ENCODE assay signal across 27 cellular contexts in the genomic region with DNA sequence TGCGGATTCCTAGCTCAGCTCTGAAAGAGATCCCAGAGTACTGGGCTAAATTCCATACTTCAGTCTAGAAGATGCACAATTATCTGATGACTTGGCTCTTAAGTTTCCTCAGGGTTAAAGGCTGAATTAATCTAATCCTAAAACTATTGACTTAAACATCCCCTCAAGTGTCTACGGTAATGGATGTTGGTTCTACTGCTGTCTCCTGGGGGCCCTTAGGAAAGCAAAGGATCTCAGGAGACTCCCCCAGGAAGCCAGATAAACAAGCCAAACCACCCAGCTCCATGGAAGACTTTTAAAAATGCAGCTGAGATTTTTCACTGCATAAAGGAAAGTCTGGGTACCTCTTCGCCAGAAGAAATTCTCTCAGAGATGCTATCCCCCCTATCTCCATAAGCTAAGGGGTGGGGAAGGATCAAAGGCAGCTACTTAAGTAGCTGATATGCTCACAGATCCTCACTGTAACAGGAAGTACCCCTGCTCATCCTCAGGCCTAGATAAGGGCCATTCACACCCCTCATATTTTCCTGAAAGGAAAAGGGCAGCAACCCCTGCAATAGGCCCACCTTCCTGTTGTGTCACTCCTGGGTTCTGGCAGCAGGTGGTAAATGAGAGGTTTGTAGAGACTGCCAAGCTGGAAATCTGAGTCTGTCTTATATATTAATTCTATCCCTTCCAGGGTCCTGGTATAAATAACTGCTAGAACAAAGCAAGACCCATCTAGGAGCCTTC. TPM values are rescaled to one million over a fixed set of nuclear protein-coding genes. Genes with fewer than 3 reads are reported as not detected.
DNase-seq lines count a peak whose midpoint lies in the region; ATAC-seq, FAIRE-seq and TF ChIP-seq lines count a peak whose summit lies in the region.
"Had no signal": no experiment of that assay in that cellular context is flagged by ENCODE, and none has a peak within 500 bp of the region (broad histone marks: within the 10 kb centered on the region; RNA-seq: fewer than 3 reads in every experiment).

No MANE protein-coding gene starts in this region.

- H3K4me2 ChIP-seq in K562 (ENCODE audit: insufficient read depth, low read length): no peak overlapping the region

- POLR2A ChIA-PET in K562 (lab: Yijun Ruan, JAX): interaction anchor here (0.6 to 1.8 kb wide), 5 partner anchors 9 to 617 kb away, joined by 3 to 18 read pairs (median 3); a partner anchor contains a TSS

- H4K20me1 ChIP-seq in K562 (replicated peaks; ENCODE audit: control insufficient read depth, insufficient read depth, low read length): no peaks in the 10 kb centered on the region

- no peaks in the 10 kb centered on the region for H3K36me3 ChIP-seq in K562 (ENCODE audit: control insufficient read depth, insufficient read depth, low read length)
- H3K36me3 ChIP-seq in gastrocnemius medialis: no peaks in the 10 kb centered on the region
- no peaks in the 10 kb centered on the region for H3K36me3 ChIP-seq in suprapubic skin
- H3K36me3 ChIP-seq: left lung had no signal

- no peak overlapping the region for H3K9ac ChIP-seq in K562 (ENCODE audit: insufficient read depth in 1 of 2, low read depth in 2 of 2, low read length in 2 of 2)

- DNase-seq in activated T-cell treated with anti-CD3 and anti-CD28 coated beads, Interleukin-2, amount 50 U/mL, for 24 hours: no peak
- DNase-seq in activated T-cell treated with anti-CD3 and anti-CD28 coated beads, Interleukin-2, amount 50 U/mL, for 1 hour: no peak
- peak; percentile 14 for DNase-seq in NB4 (ENCODE audit: low read depth)
- DNase-seq in K562 (ENCODE audit: extremely low read depth in 1 of 4, low spot score in 3 of 4): no peak
- DNase-seq in gastrocnemius medialis: no peak
- DNase-seq in suprapubic skin (ENCODE audit: low spot score in 2 of 2): no peak
- no peak for DNase-seq in dorsolateral prefrontal cortex
- DNase-seq: activated CD4-positive, CD25-positive, alpha-beta regulatory T cell treated with anti-CD3 and anti-CD28 coated beads, Interleukin-2, amount 50 U/mL, for 72 hours; activated CD8-positive, alpha-beta T cell treated with anti-CD3 and anti-CD28 coated beads for 36 hours; activated naive CD4-positive, alpha-beta T cell treated with anti-CD3 and anti-CD28 coated beads for 36 hours; activated T-cell treated with anti-CD3 and anti-CD28 coated beads, Interleukin-2, amount 50 U/mL, for 4 hours; caudate nucleus; COR-L47; HCEC 1CT; immature natural killer cell; left lung; midbrain; NCI-H1105 treated with DMSO at 0.1 percent for 48 hours; NCI-H2081; NCI-H526; posterior cingulate gyrus; stimulated activated CD4-positive, alpha-beta T cell treated with anti-CD3 and anti-CD28 coated beads, Interleukin-15, amount 100 ng/mL, for 24 hours; substantia nigra had no signal

- H3K27ac ChIP-seq in K562 (ENCODE audit: extremely low read depth, low read depth, low read length): no peak overlapping the region
- H3K27ac ChIP-seq in gastrocnemius medialis: peak overlapping the region; percentile 42 to 75 (median 63)
- H3K27ac ChIP-seq in suprapubic skin: no peak overlapping the region
- no peak overlapping the region for H3K27ac ChIP-seq in dorsolateral prefrontal cortex
- H3K27ac ChIP-seq: left lung had no signal

- CTCF ChIA-PET in K562 (lab: Yijun Ruan, JAX; ENCODE audit: low intra/inter-chr PET ratio): no interaction called here

- TF ChIP-seq POLR2A in NB4 (IDR thresholded peaks at IDR 0.05; ENCODE audit: extremely low read depth, insufficient read length): no peak
- no peak for TF ChIP-seq POLR2A in K562 (conservative IDR thresholded peaks at IDR 0.05)
- no peak for TF ChIP-seq POLR2A in gastrocnemius medialis (IDR thresholded peaks at IDR 0.05)
- no peak for TF ChIP-seq POLR2A in suprapubic skin (IDR thresholded peaks at IDR 0.05)

- TF ChIP-seq EP300 in K562 (IDR thresholded peaks at IDR 0.05; ENCODE audit: low read length): no peak
- TF ChIP-seq EP300 in suprapubic skin (IDR thresholded peaks at IDR 0.05): no peak

- TF ChIP-seq RAD21 in K562 (CRISPR knock-in tag; conservative IDR thresholded peaks at IDR 0.05 in 1 of 2, IDR thresholded peaks at IDR 0.05 in 1 of 2): no peak

- in situ Hi-C loops in K562 (cut with MboI) (no loop called here), gastrocnemius medialis (cut with MboI; ENCODE audit: low sequenced_read_pairs in 4 of 4) (no loop called here)

- TF ChIP-seq CTCF in NB4 (IDR thresholded peaks at IDR 0.05; ENCODE audit: low read depth, low read length) (no peak), K562 (IDR thresholded peaks at IDR 0.05 in 2 of 3, conservative IDR thresholded peaks at IDR 0.05 in 1 of 3; ENCODE audit: insufficient read depth in 2 of 3, low read depth in 1 of 3, low read length in 3 of 3) (no peak), gastrocnemius medialis (IDR thresholded peaks at IDR 0.05 in 4 of 5, conservative IDR thresholded peaks at IDR 0.05 in 1 of 5) (no peak), suprapubic skin (IDR thresholded peaks at IDR 0.05) (no peak), dorsolateral prefrontal cortex (IDR thresholded peaks at IDR 0.05 in 54 of 56, conservative IDR thresholded peaks at IDR 0.05 in 2 of 56; ENCODE audit: low read depth in 1 of 56, partially characterized antibody in 56 of 56) (no peak)

- FAIRE-seq in K562 (lab: Jason Lieb, UNC): peak; percentile 52
- FAIRE-seq: A204.1 had no signal

- no peak overlapping the region for H2AFZ ChIP-seq in K562 (ENCODE audit: low read depth, low read length)

- H3K27ac Mint-ChIP-seq in activated T-cell treated with anti-CD3 and anti-CD28 coated beads, Interleukin-2, amount 50 U/mL, for 24 hours: peak overlapping the region; percentile 50
- H3K27ac Mint-ChIP-seq: activated CD8-positive, alpha-beta T cell treated with anti-CD3 and anti-CD28 coated beads for 36 hours; activated naive CD4-positive, alpha-beta T cell treated with anti-CD3 and anti-CD28 coated beads for 36 hours; nephron had no signal

- H3K4me1 Mint-ChIP-seq in activated T-cell treated with anti-CD3 and anti-CD28 coated beads, Interleukin-2, amount 50 U/mL, for 24 hours (ENCODE audit: low read depth): peaks cover 36% of the 10 kb centered on the region

- ATAC-seq in K562 (no peak), gastrocnemius medialis (peak; percentile 25 to 68), GM18502 (IDR thresholded peaks at IDR 0.05; ENCODE audit: poor library complexity, unreplicated experiment) (no peak)
- ATAC-seq: activated CD8-positive, alpha-beta T cell treated with anti-CD3 and anti-CD28 coated beads for 36 hours; activated T-cell treated with anti-CD3 and anti-CD28 coated beads, Interleukin-2, amount 50 U/mL, for 4 hours; left lung; sciatic nerve had no signal

- no peaks in the 10 kb centered on the region for H3K36me3 Mint-ChIP-seq in activated T-cell treated with anti-CD3 and anti-CD28 coated beads, Interleukin-2, amount 50 U/mL, for 24 hours (ENCODE audit: low read depth)
- H3K36me3 Mint-ChIP-seq: immature natural killer cell had no signal

- WGBS in K562 (ENCODE audit: insufficient coverage, low coverage, missing lambda C conversion rate): 51% methylated on average over 3 of the region's 3 CpGs
- WGBS in suprapubic skin: 83% methylated on average over 3 of the region's 3 CpGs

- H3K79me2 ChIP-seq in K562 (ENCODE audit: control insufficient read depth, insufficient read depth, low read length): no peaks in the 10 kb centered on the region

- BruUV-seq in K562 (replicated peaks; lab: Mats Ljungman, UMichigan): no TSS peak

- H3K9me3 ChIP-seq in K562 (replicated peaks; ENCODE audit: control insufficient read depth, insufficient read depth, low read depth, low read length): no peaks in the 10 kb centered on the region
- no peaks in the 10 kb centered on the region for H3K9me3 ChIP-seq in gastrocnemius medialis
- H3K9me3 ChIP-seq in suprapubic skin: no peaks in the 10 kb centered on the region
- H3K9me3 ChIP-seq: left lung had no signal

- H3K27me3 Mint-ChIP-seq in activated T-cell treated with anti-CD3 and anti-CD28 coated beads, Interleukin-2, amount 50 U/mL, for 24 hours: no peaks in the 10 kb centered on the region
- H3K27me3 Mint-ChIP-seq: activated CD8-positive, alpha-beta T cell treated with anti-CD3 and anti-CD28 coated beads for 36 hours had no signal

- H3K4me3 ChIP-seq in NB4 (ENCODE audit: low read depth, low read length) (no peak overlapping the region), K562 (no peak overlapping the region), gastrocnemius medialis (no peak overlapping the region), suprapubic skin (no peak overlapping the region), dorsolateral prefrontal cortex (no peak overlapping the region)
- H3K4me3 ChIP-seq: left lung had no signal

- H3K27me3 ChIP-seq in K562 (ENCODE audit: control insufficient read depth in 2 of 2, insufficient read depth in 2 of 2, low read length in 2 of 2): no peaks in the 10 kb centered on the region
- H3K27me3 ChIP-seq in gastrocnemius medialis: no peaks in the 10 kb centered on the region
- H3K27me3 ChIP-seq in suprapubic skin: no peaks in the 10 kb centered on the region
- H3K27me3 ChIP-seq in dorsolateral prefrontal cortex: no peaks in the 10 kb centered on the region
- H3K27me3 ChIP-seq: left lung had no signal

- H3K9me1 ChIP-seq in K562 (ENCODE audit: control insufficient read depth, insufficient read depth, low read length): no peaks in the 10 kb centered on the region

- H3K4me1 ChIP-seq in K562 (replicated peaks in 1 of 2; ENCODE audit: control insufficient read depth in 2 of 2, insufficient read depth in 2 of 2, low read length in 2 of 2) (peaks cover 4 to 11% of the 10 kb centered on the region in 2 experiments; a peak in 3 of 5 replicates), gastrocnemius medialis (peaks cover 28 to 34% of the 10 kb centered on the region in 2 donors), suprapubic skin (no peaks in the 10 kb centered on the region)

- H3K9me3 Mint-ChIP-seq in activated T-cell treated with anti-CD3 and anti-CD28 coated beads, Interleukin-2, amount 50 U/mL, for 24 hours: no peaks in the 10 kb centered on the region
- H3K9me3 Mint-ChIP-seq: activated CD8-positive, alpha-beta T cell treated with anti-CD3 and anti-CD28 coated beads for 36 hours; activated naive CD4-positive, alpha-beta T cell treated with anti-CD3 and anti-CD28 coated beads for 36 hours; activated T-cell treated with anti-CD3 and anti-CD28 coated beads, Interleukin-2, amount 50 U/mL, for 4 hours; immature natural killer cell; nephron had no signal

- no peak overlapping the region for H3K4me3 Mint-ChIP-seq in activated T-cell treated with anti-CD3 and anti-CD28 coated beads, Interleukin-2, amount 50 U/mL, for 24 hours
- H3K4me3 Mint-ChIP-seq: activated CD8-positive, alpha-beta T cell treated with anti-CD3 and anti-CD28 coated beads for 36 hours; activated naive CD4-positive, alpha-beta T cell treated with anti-CD3 and anti-CD28 coated beads for 36 hours; activated T-cell treated with anti-CD3 and anti-CD28 coated beads, Interleukin-2, amount 50 U/mL, for 4 hours; immature natural killer cell; nephron had no signal

- intact Hi-C loops in K562 (cut with micrococcal nuclease) (no loop called here), gastrocnemius medialis (cut with DNase I; ENCODE audit: low total_unique reads) (no loop called here), dorsolateral prefrontal cortex (cut with DNase I) (no loop called here)

RNA-seq across cellular contexts. Expression of a gene that starts 9.3 kb away (rescaled TPM):
- total RNA-seq in K562 (2011; cell fraction: chromatin; rRNA removed; ENCODE audit: low replicate concordance): 20.4 and 24.9 TPM in 2 replicates
- 8.9 and 9.0 TPM in 2 replicates for total RNA-seq in K562 (2011; cell fraction: nucleolus; rRNA removed)
- 13.2 and 20.0 TPM in 2 replicates for total RNA-seq in K562 (2011; cell fraction: nucleoplasm; rRNA removed)
- total RNA-seq in K562 (2014; rRNA removed) (14.9 and 20.8 TPM in 2 replicates), K562 (2014; rRNA removed; fragmentation: Illumina TruSeq; extraction: Trizol) (26.6 and 28.3 TPM in 2 replicates), K562 (2015; rRNA removed; fragmentation: Illumina TruSeq; extraction: Trizol) (23.0 and 24.4 TPM in 2 replicates), K562 (2021) (24.5 and 25.6 TPM in 2 replicates), gastrocnemius medialis (10 to 100 TPM in 3 of 4 donors, 1 to 10 TPM in 1; 6.7 to 24.9 (median 13.2) TPM), suprapubic skin (10 to 100 TPM; 19.2 to 24.2 (median 22.7) TPM), dorsolateral prefrontal cortex (100 to 1,000 TPM in 107 of 120 experiments, 10 to 100 TPM in 13; 75.7 to 191 (median 144) TPM)
- polyA plus RNA-seq in K562 (2011; rRNA removed) (25.0 and 27.6 TPM in 2 replicates), K562 (2014; fragmentation: Illumina TruSeq; extraction: Trizol) (32.1 and 39.4 TPM in 2 replicates), K562 (2014; fragmentation: Nextera tagmentation; extraction: Ambion mirVana) (10 to 100 TPM; 15.2 to 23.8 TPM), K562 (2014; rRNA removed) (14.6 and 19.0 TPM in 2 replicates)
- 23.3 and 24.8 TPM in 2 replicates for polyA plus RNA-seq in K562 (2011; cell fraction: cytosol; rRNA removed)
- polyA plus RNA-seq in K562 (2011; cell fraction: nucleus; rRNA removed): 20.6 and 24.7 TPM in 2 replicates
- polyA plus RNA-seq in K562 (2012): 22.5 and 24.6 TPM in 2 replicates
- polyA minus RNA-seq in K562 (2011; rRNA and poly(A)+ RNA removed): 18.8 and 25.3 TPM in 2 replicates
- 19.8 and 26.8 TPM in 2 replicates for polyA minus RNA-seq in K562 (2011; cell fraction: cytosol; rRNA and poly(A)+ RNA removed)
- polyA minus RNA-seq in K562 (2011; cell fraction: nucleus; rRNA and poly(A)+ RNA removed): 2.8 and 6.2 TPM in 2 replicates

RNA-seq across cellular contexts. Expression of a gene that starts 36.9 kb away (rescaled TPM):
- 16.5 and 34.2 TPM in 2 replicates for total RNA-seq in K562 (2011; cell fraction: chromatin; rRNA removed; ENCODE audit: low replicate concordance)
- total RNA-seq in K562 (2011; cell fraction: nucleolus; rRNA removed): 14.5 and 17.0 TPM in 2 replicates
- total RNA-seq in K562 (2011; cell fraction: nucleoplasm; rRNA removed): 20.0 and 20.1 TPM in 2 replicates
- total RNA-seq in K562 (2014; rRNA removed) (25.7 and 27.0 TPM in 2 replicates), K562 (2014; rRNA removed; fragmentation: Illumina TruSeq; extraction: Trizol) (35.6 and 36.9 TPM in 2 replicates), K562 (2015; rRNA removed; fragmentation: Illumina TruSeq; extraction: Trizol) (29.1 and 29.9 TPM in 2 replicates), K562 (2021) (22.6 and 23.3 TPM in 2 replicates), gastrocnemius medialis (1 to 10 TPM; 3.2 to 6.3 (median 5.2) TPM), suprapubic skin (10 to 100 TPM in 1 of 4 donors, 1 to 10 TPM in 3; 6.7 to 13.5 (median 9.6) TPM), dorsolateral prefrontal cortex (10 to 100 TPM in 38 of 120 experiments, 1 to 10 TPM in 82; 4.1 to 15.2 (median 8.6) TPM)
- polyA plus RNA-seq in K562 (2011; rRNA removed) (37.3 and 45.3 TPM in 2 replicates), K562 (2014; fragmentation: Illumina TruSeq; extraction: Trizol) (31.0 and 33.8 TPM in 2 replicates), K562 (2014; fragmentation: Nextera tagmentation; extraction: Ambion mirVana) (10 to 100 TPM; 31.1 to 42.4 TPM), K562 (2014; rRNA removed) (30.3 and 30.5 TPM in 2 replicates)
- 16.9 and 22.5 TPM in 2 replicates for polyA plus RNA-seq in K562 (2011; cell fraction: cytosol; rRNA removed)
- 15.7 and 16.4 TPM in 2 replicates for polyA plus RNA-seq in K562 (2011; cell fraction: nucleus; rRNA removed)
- 20.8 and 32.3 TPM in 2 replicates for polyA plus RNA-seq in K562 (2012)
- 26.9 and 27.8 TPM in 2 replicates for polyA minus RNA-seq in K562 (2011; rRNA and poly(A)+ RNA removed)
- polyA minus RNA-seq in K562 (2011; cell fraction: cytosol; rRNA and poly(A)+ RNA removed): 10.3 and 12.1 TPM in 2 replicates
- 12.5 and 13.2 TPM in 2 replicates for polyA minus RNA-seq in K562 (2011; cell fraction: nucleus; rRNA and poly(A)+ RNA removed)

Comparison
In these comparisons a context has a peak if more than half of its experiments do, and no peak if none do; other contexts are left out.
1. ATAC-seq: peak in gastrocnemius medialis (2 of 2); none in K562 (single experiment) and GM18502 (single experiment).
2. H3K27ac ChIP-seq: peak in gastrocnemius medialis (4 of 4); none in K562 (single experiment), suprapubic skin (single experiment) and dorsolateral prefrontal cortex (0 of 59).